23 cellular contexts compared by ENCODE assay signal in genomic region chr21:16137106-16137505, GRCh38.
"Had no signal": no experiment of that assay in that cellular context is flagged by ENCODE, and none has a peak within 500 bp of the region (broad histone marks: within the 10 kb centered on the region; RNA-seq: fewer than 3 reads in every experiment).

No MANE protein-coding gene starts in this region.

- H3K27me3 ChIP-seq: colonic mucosa, foreskin keratinocyte, gastroesophageal sphincter, neutrophil, right lobe of liver, suprapubic skin, vagina had no signal

- H3K79me2 ChIP-seq: parathyroid adenoma had no signal

- H3K36me3 ChIP-seq: colonic mucosa, gastroesophageal sphincter, heart right ventricle, neutrophil, right lobe of liver, suprapubic skin, vagina had no signal

- H3K4me2 ChIP-seq: smooth muscle cell had no signal

- ATAC-seq: foreskin keratinocyte; gastroesophageal sphincter; heart right ventricle; natural killer cell treated with Interleukin-12 subunit alpha and Interleukin-12 subunit beta and Interleukin-15 and Interleukin-18, amount 100 ng/mL, for 72 hours; right lobe of liver; stimulated activated naive CD8-positive, alpha-beta T cell treated with anti-CD3 and anti-CD28 coated beads, Interleukin-15, amount 100 ng/mL, for 72 hours had no signal

- H3K9me3 ChIP-seq: colonic mucosa, gastroesophageal sphincter, heart right ventricle, neutrophil, right lobe of liver, suprapubic skin, vagina had no signal

- H3K4me1 ChIP-seq: colonic mucosa, foreskin keratinocyte, gastroesophageal sphincter, heart right ventricle, parathyroid adenoma, right lobe of liver, suprapubic skin had no signal

- H3K9ac ChIP-seq: parathyroid adenoma had no signal

- H3K4me3 ChIP-seq: colonic mucosa, gastroesophageal sphincter, heart right ventricle, lung, right lobe of liver, smooth muscle cell, suprapubic skin, vagina had no signal

- H2AFZ ChIP-seq: parathyroid adenoma had no signal

- DNase-seq: colonic mucosa; effector CD8-positive, alpha-beta T cell; foreskin keratinocyte; heart right ventricle; hippocampal formation; immature natural killer cell; naive B cell; right lobe of liver; stimulated activated CD4-positive, alpha-beta T cell treated with anti-CD3 and anti-CD28 coated beads, Interleukin-12 subunit alpha, Interleukin-12 subunit beta, amount 100 ng/mL, for 4 hours; stimulated activated CD4-positive, alpha-beta T cell treated with anti-CD3 and anti-CD28 coated beads, Interleukin-1b, Interleukin-23, amount 100 ng/mL, for 48 hours; stimulated activated CD4-positive, alpha-beta T cell treated with anti-CD3 and anti-CD28 coated beads, Interleukin-4, amount 100 ng/mL, for 1 hour; stimulated activated CD8-positive, alpha-beta memory T cell treated with anti-CD3 and anti-CD28 coated beads, Interleukin-4, amount 100 ng/mL, for 48 hours; stimulated activated naive CD4-positive, alpha-beta T cell; stimulated activated naive CD8-positive, alpha-beta T cell treated with anti-CD3 and anti-CD28 coated beads, Interleukin-15, amount 100 ng/mL, for 72 hours; trophoblast cell had no signal

- H3K27ac ChIP-seq: colonic mucosa, foreskin keratinocyte, gastroesophageal sphincter, heart right ventricle, neutrophil, parathyroid adenoma, right lobe of liver, suprapubic skin, vagina had no signal
